Comparison of ENCODE assay signal across 8 cellular contexts in genomic region chr1:225467193-225468020, GRCh38. TPM values are rescaled to one million over a fixed set of nuclear protein-coding genes. Genes with fewer than 3 reads are reported as not detected.
DNase-seq lines count a peak whose midpoint lies in the region; ATAC-seq lines count a peak whose summit lies in the region.

No MANE protein-coding gene starts in this region.

- peak overlapping the region; percentile 87 to 92 (median 90) for H3K4me3 Mint-ChIP-seq in T-cell

- ATAC-seq in GM18868 (IDR thresholded peaks at IDR 0.05; ENCODE audit: unreplicated experiment) (peak; percentile 94), HG03095 (IDR thresholded peaks at IDR 0.05; ENCODE audit: unreplicated experiment) (peak; percentile 96), T-cell (replicated peaks in 1 of 4) (peak; percentile 88 to 92 (median 92))

- POLR2A ChIA-PET in T-cell (lab: Charles Lee): interaction anchor here (0.6 to 1.6 kb wide), 7 partner anchors 23 to 596 kb away, joined by 3 to 7 read pairs (median 5); partner anchors contain the start of genes H3-3A (in 1 of the 2) and SDE2 (in 1 of the 2)

- peak overlapping the region; percentile 97 for H3K27ac Mint-ChIP-seq in T-cell

- no peaks in the 10 kb centered on the region for H3K27me3 Mint-ChIP-seq in T-cell

- CTCF ChIA-PET in T-cell (lab: Charles Lee): interaction anchor here (0.6 to 2.1 kb wide), 13 partner anchors 9 to 519 kb away, joined by 3 to 19 read pairs (median 4); partner anchors contain the start of genes SRP9 (in 2 of the 2), LBR (in 1 of the 2) and PYCR2 (in 1 of the 2)

- H3K4me1 Mint-ChIP-seq in T-cell: peaks cover 30 to 59% (median 53%) of the 10 kb centered on the region in 3 donors

- DNase-seq in T-cell: peak; percentile 67 to 89 (median 80)
- DNase-seq in activated naive CD8-positive, alpha-beta T cell treated with anti-CD3 and anti-CD28 coated beads, Interleukin-2, amount 50 U/mL, for 16 hours (ENCODE audit: low read depth, low spot score): peak; percentile 49
- DNase-seq in midbrain (lab: John Stamatoyannopoulos, UW): peak; percentile 22
- peak; percentile 59 to 85 (median 74) for DNase-seq in stimulated activated naive CD4-positive, alpha-beta T cell (lab: John Stamatoyannopoulos, UW)
- DNase-seq in COLO668 (lab: John Stamatoyannopoulos, UW; ENCODE audit: unreplicated experiment): no peak
- DNase-seq in AG08395 (ENCODE audit: low spot score): no peak

- H3K9me3 Mint-ChIP-seq in T-cell: no peaks in the 10 kb centered on the region

- no peaks in the 10 kb centered on the region for H3K36me3 Mint-ChIP-seq in T-cell

RNA-seq across cellular contexts. Expression of gene LBR, which starts 39.6 kb away (rescaled TPM):
- 100 to 1,000 TPM; 105 to 142 (median 118) TPM for total RNA-seq in T-cell

Comparison
In these comparisons a context has a peak if more than half of its experiments do, and no peak if none do; other contexts are left out.
1. DNase-seq: peak in T-cell (34 of 34), activated naive CD8-positive, alpha-beta T cell treated with anti-CD3 and anti-CD28 coated beads, Interleukin-2, amount 50 U/mL, for 16 hours (single experiment), midbrain (single experiment) and stimulated activated naive CD4-positive, alpha-beta T cell (6 of 6); none in COLO668 (single experiment) and AG08395 (single experiment).
2. Peak in every context shown above with its lines, with median percentiles within 50 percentile points of each other: ATAC-seq.